1 cellular context compared by ENCODE assay signal in the genomic region with DNA sequence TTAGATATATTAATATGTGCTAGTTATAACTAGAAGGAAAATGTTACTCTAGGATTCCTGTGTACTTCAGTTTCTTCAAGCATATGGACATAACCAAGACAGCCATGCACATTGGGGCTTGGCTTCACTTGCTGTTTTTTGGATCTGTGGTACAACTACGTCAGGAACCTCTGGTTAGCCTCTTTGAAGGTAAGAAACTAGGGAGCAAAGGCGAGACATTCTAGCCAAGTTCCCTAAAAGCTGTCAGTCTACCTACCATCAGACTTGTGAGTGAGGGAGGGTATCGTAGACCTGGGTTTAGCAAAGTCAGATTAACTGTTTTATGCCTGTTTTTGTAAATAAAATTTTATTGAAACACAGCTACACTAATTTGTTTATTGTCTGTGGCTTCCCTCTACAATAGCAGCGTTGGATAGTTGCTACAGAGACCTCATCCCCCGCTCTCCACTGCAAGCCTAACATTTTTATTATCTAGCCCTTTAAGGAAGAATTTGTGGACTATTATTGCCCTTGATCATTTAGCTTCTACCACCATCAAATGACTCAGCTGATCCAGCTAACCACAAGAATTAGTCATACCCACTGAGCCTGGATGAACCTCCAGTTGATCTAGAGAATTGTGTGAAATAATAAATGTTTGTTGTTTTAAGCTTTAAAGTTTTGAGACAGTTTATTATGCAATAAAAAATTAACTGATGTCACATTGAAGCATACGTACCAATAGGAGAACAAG.
TF ChIP-seq lines count a peak whose summit lies in the region.

No MANE protein-coding gene starts in this region.

TF ChIP-seq in GM12878, 131 proteins besides CTCF, POLR2A, EP300 and RAD21 (continued from another document):
- TF ChIP-seq, protein P1, sequence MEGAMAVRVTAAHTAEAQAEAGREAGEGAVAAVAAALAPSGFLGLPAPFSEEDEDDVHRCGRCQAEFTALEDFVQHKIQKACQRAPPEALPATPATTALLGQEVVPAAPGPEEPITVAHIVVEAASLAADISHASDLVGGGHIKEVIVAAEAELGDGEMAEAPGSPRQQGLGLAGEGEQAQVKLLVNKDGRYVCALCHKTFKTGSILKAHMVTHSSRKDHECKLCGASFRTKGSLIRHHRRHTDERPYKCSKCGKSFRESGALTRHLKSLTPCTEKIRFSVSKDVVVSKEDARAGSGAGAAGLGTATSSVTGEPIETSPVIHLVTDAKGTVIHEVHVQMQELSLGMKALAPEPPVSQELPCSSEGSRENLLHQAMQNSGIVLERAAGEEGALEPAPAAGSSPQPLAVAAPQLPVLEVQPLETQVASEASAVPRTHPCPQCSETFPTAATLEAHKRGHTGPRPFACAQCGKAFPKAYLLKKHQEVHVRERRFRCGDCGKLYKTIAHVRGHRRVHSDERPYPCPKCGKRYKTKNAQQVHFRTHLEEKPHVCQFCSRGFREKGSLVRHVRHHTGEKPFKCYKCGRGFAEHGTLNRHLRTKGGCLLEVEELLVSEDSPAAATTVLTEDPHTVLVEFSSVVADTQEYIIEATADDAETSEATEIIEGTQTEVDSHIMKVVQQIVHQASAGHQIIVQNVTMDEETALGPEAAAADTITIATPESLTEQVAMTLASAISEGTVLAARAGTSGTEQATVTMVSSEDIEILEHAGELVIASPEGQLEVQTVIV (IDR thresholded peaks at IDR 0.05; ENCODE audit: borderline replicate concordance, partially characterized antibody) = no peak
- TF ChIP-seq MEF2B (IDR thresholded peaks at IDR 0.05; ENCODE audit: partially characterized antibody, poor library complexity, severe bottlenecking) (no peak), ASH2L (IDR thresholded peaks at IDR 0.05; ENCODE audit: borderline replicate concordance, low read depth) (no peak)
- TF ChIP-seq, protein P2, sequence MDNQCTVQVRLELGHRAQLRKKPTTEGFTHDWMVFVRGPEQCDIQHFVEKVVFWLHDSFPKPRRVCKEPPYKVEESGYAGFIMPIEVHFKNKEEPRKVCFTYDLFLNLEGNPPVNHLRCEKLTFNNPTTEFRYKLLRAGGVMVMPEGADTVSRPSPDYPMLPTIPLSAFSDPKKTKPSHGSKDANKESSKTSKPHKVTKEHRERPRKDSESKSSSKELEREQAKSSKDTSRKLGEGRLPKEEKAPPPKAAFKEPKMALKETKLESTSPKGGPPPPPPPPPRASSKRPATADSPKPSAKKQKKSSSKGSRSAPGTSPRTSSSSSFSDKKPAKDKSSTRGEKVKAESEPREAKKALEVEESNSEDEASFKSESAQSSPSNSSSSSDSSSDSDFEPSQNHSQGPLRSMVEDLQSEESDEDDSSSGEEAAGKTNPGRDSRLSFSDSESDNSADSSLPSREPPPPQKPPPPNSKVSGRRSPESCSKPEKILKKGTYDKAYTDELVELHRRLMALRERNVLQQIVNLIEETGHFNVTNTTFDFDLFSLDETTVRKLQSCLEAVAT (IDR thresholded peaks at IDR 0.05) = no peak
